In the genomic region with DNA sequence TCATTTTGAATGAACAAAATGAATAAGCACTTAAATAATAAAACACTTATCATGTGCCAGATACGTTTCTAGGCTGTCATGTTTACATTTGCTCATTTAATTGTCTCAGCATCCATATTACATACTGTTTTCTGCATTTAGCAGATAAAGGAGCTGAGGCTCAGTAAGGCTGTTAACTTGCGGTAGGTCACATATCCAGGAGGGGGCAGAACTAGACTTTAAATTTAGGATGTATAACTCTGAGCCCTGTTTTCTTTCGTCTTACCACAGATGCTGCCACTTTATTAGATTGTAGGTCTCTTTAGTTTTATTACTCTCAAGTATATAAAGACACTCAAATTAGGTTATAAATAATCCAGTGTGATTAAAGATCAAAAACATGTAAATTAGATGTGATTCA, we compare ENCODE assay signal across 8 cellular contexts. TPM values are rescaled to one million over a fixed set of nuclear protein-coding genes. Genes with fewer than 3 reads are reported as not detected.
A peak's percentile ranks its signal among the peaks of the same experiment; 100 is the strongest.
DNase-seq lines count a peak whose midpoint lies in the region; ATAC-seq and TF ChIP-seq lines count a peak whose summit lies in the region.

No MANE protein-coding gene starts in this region.

- TF ChIP-seq CTCF in GM12865 (IDR thresholded peaks at IDR 0.05; ENCODE audit: insufficient read depth, low read depth, low read length, missing control alignments) (peak; percentile 29), colonic mucosa (IDR thresholded peaks at IDR 0.05) (peak; percentile 18), psoas muscle (IDR thresholded peaks at IDR 0.05) (peak; percentile 42), body of pancreas (IDR thresholded peaks at IDR 0.05) (peak in 3 of 7 experiments; percentile 11 to 25 (median 17))

- no peak overlapping the region for H3K9ac ChIP-seq in colonic mucosa (ENCODE audit: low read depth in 2 of 2, low read length in 2 of 2)

- H3K27me3 ChIP-seq in colonic mucosa = no peaks in the 10 kb centered on the region
- H3K27me3 ChIP-seq in psoas muscle (ENCODE audit: insufficient read depth in 3 of 3, low read length in 2 of 3) = no peaks in the 10 kb centered on the region
- no peaks in the 10 kb centered on the region for H3K27me3 ChIP-seq in body of pancreas

- ATAC-seq in psoas muscle (no peak), body of pancreas (no peak)

- 56 to 62% (median 61%) methylated on average over 3 of the region's 3 CpGs for WGBS in psoas muscle, 3 donors
- 68 to 72% methylated on average over 3 of the region's 3 CpGs for WGBS in body of pancreas, 2 donors

- H3K27ac ChIP-seq in colonic mucosa (no peak overlapping the region), psoas muscle (no peak overlapping the region), body of pancreas (no peak overlapping the region)

- no peaks in the 10 kb centered on the region for H3K4me1 ChIP-seq in colonic mucosa
- no peaks in the 10 kb centered on the region for H3K4me1 ChIP-seq in psoas muscle
- no peaks in the 10 kb centered on the region for H3K4me1 ChIP-seq in body of pancreas

- TF ChIP-seq POLR2A in body of pancreas (IDR thresholded peaks at IDR 0.05) = no peak

- no peak overlapping the region for H3K4me3 ChIP-seq in GM12865 (ENCODE audit: low read depth, low read length)
- H3K4me3 ChIP-seq in colonic mucosa = no peak overlapping the region
- H3K4me3 ChIP-seq in psoas muscle = no peak overlapping the region
- no peak overlapping the region for H3K4me3 ChIP-seq in body of pancreas

- H3K9me3 ChIP-seq in colonic mucosa (no peaks in the 10 kb centered on the region), psoas muscle (no peaks in the 10 kb centered on the region), body of pancreas (no peaks in the 10 kb centered on the region)

- H3K36me3 ChIP-seq in colonic mucosa = no peaks in the 10 kb centered on the region
- H3K36me3 ChIP-seq in psoas muscle (ENCODE audit: insufficient read depth in 1 of 2, low read depth in 1 of 2) = peaks cover 4 to 90% of the 10 kb centered on the region in 2 donors
- peaks cover 6 to 33% of the 10 kb centered on the region in 2 donors for H3K36me3 ChIP-seq in body of pancreas (replicated peaks in 1 of 2; ENCODE audit: insufficient read depth in 1 of 2, low read depth in 2 of 2)

- peak; percentile 22 for DNase-seq in AG08396 (ENCODE audit: low spot score)
- DNase-seq in GM12865 (ENCODE audit: low read depth) = peak; percentile 36
- DNase-seq in NCI-H1694 treated with DMSO at 0.1 percent for 48 hours (lab: John Stamatoyannopoulos, UW) = peak; percentile 13
- no peak for DNase-seq in colonic mucosa
- DNase-seq in psoas muscle = no peak
- DNase-seq in body of pancreas = no peak
- no peak for DNase-seq in hippocampal formation (lab: John Stamatoyannopoulos, UW)
- no peak for DNase-seq in GM19238 (ENCODE audit: insufficient read length, low spot score)

- intact Hi-C loops in colonic mucosa (cut with DNase I) (loop anchor here (5.0 kb wide), 1 partner anchor 106 kb away; no protein-coding TSS in a partner anchor), psoas muscle (cut with DNase I) (loop anchor here (5.0 to 10.0 kb wide), 2 partner anchors 106 to 108 kb away; no protein-coding TSS in a partner anchor), body of pancreas (cut with DNase I) (no loop called here)

RNA-seq across cellular contexts. Expression of a gene that starts 17.7 kb away (rescaled TPM):
- total RNA-seq in colonic mucosa (10 to 100 TPM; 17.3 to 18.6 TPM), psoas muscle (1 to 10 TPM; 3.0 to 4.7 (median 3.5) TPM), body of pancreas (10 to 100 TPM; 17.5 to 33.7 TPM)
- polyA plus RNA-seq in psoas muscle = 1 to 10 TPM; 2.2 to 3.6 (median 2.9) TPM

RNA-seq across cellular contexts. Expression of a gene that starts 17.9 kb away (rescaled TPM):
- total RNA-seq in colonic mucosa (10 to 100 TPM; 10.3 to 12.9 TPM), psoas muscle (1 to 10 TPM; 2.8 to 4.7 (median 4.0) TPM), body of pancreas (10 to 100 TPM in 1 of 2 donors, 1 to 10 TPM in 1; 7.3 to 14.8 TPM)
- 1 to 10 TPM; 1.3 to 3.2 (median 1.4) TPM for polyA plus RNA-seq in psoas muscle

RNA-seq across cellular contexts. Expression of a gene that starts 29.6 kb away (rescaled TPM):
- 100 to 1,000 TPM; 115 to 149 TPM for total RNA-seq in colonic mucosa
- total RNA-seq in psoas muscle = 10 to 100 TPM in 1 of 4 donors, 1 to 10 TPM in 3; 6.2 to 12.7 (median 9.2) TPM
- 10 to 100 TPM in 1 of 3 donors, 1 to 10 TPM in 2; 5.8 to 10.7 (median 9.6) TPM for polyA plus RNA-seq in psoas muscle
- total RNA-seq in body of pancreas = 10 to 100 TPM; 18.8 to 45.4 TPM

RNA-seq across cellular contexts. Expression of a gene that starts 59.4 kb away (rescaled TPM):
- total RNA-seq in colonic mucosa (1 to 10 TPM; 7.4 to 8.0 TPM), psoas muscle (1 to 10 TPM; 3.3 to 4.7 (median 4.2) TPM), body of pancreas (10 to 100 TPM; 19.2 to 23.4 TPM)
- polyA plus RNA-seq in psoas muscle = 1 to 10 TPM; 1.9 to 4.1 (median 3.3) TPM

Comparison
In these comparisons a context has a peak if more than half of its experiments do, and no peak if none do; other contexts are left out.
1. DNase-seq: peak in AG08396 (single experiment), GM12865 (single experiment) and NCI-H1694 treated with DMSO at 0.1 percent for 48 hours (single experiment); none in colonic mucosa (single experiment), psoas muscle (0 of 2), body of pancreas (0 of 4), hippocampal formation (0 of 2) and GM19238 (single experiment).